2 cellular contexts compared by ENCODE assay signal in genomic region chr21:46289655-46290178, GRCh38.
TF ChIP-seq lines count a peak whose summit lies in the region.

No MANE protein-coding gene starts in this region.

TF ChIP-seq in IMR-90, 13 proteins besides CTCF, POLR2A, EP300 and RAD21:
- TF ChIP-seq SMC3 (IDR thresholded peaks at IDR 0.05; ENCODE audit: low read depth, low read length) (no peak), MAFK (IDR thresholded peaks at IDR 0.05; ENCODE audit: low read depth, low read length) (peak; percentile 89), MXI1 (IDR thresholded peaks at IDR 0.05; ENCODE audit: borderline replicate concordance, low read depth, low read length) (no peak), NFE2L2 (IDR thresholded peaks at IDR 0.05; ENCODE audit: low read depth, low read length) (no peak), CHD1 (IDR thresholded peaks at IDR 0.05; ENCODE audit: low read depth, low read length) (no peak), RFX5 (IDR thresholded peaks at IDR 0.05; ENCODE audit: low read depth, low read length) (no peak), RCOR1 (IDR thresholded peaks at IDR 0.05; ENCODE audit: insufficient replicate concordance, low read length) (no peak)

TF ChIP-seq in WTC11, 78 proteins besides CTCF, POLR2A, EP300 and RAD21:
- no peak for TF ChIP-seq ZNF396 (CRISPR knock-in tag; IDR thresholded peaks at IDR 0.05; ENCODE audit: borderline replicate concordance)
- no peak for TF ChIP-seq ZNF219 (CRISPR knock-in tag; IDR thresholded peaks at IDR 0.05; ENCODE audit: borderline replicate concordance)
- TF ChIP-seq IRF1 (CRISPR knock-in tag; IDR thresholded peaks at IDR 0.05) = no peak
- TF ChIP-seq CBFB (CRISPR knock-in tag; IDR thresholded peaks at IDR 0.05; ENCODE audit: low read depth) = no peak
- no peak for TF ChIP-seq ZNF138 (CRISPR knock-in tag; conservative IDR thresholded peaks at IDR 0.05)
